In genomic region chr21:33234618-33235520, GRCh38 we compare ENCODE assay signal across 15 cellular contexts. TPM values are rescaled to one million over a fixed set of nuclear protein-coding genes. Genes with fewer than 3 reads are reported as not detected.
DNase-seq lines count a peak whose midpoint lies in the region; ATAC-seq and TF ChIP-seq lines count a peak whose summit lies in the region.
"Had no signal": no experiment of that assay in that cellular context is flagged by ENCODE, and none has a peak within 500 bp of the region (broad histone marks: within the 10 kb centered on the region; RNA-seq: fewer than 3 reads in every experiment).

No MANE protein-coding gene starts in this region.

- H3K9me2 ChIP-seq in Loucy (replicated peaks; ENCODE audit: low read depth, low read length) = no peaks in the 10 kb centered on the region

- no peak for TF ChIP-seq CTCF in Loucy (conservative IDR thresholded peaks at IDR 0.05; ENCODE audit: low read length)
- no peak for TF ChIP-seq CTCF in right atrium auricular region (IDR thresholded peaks at IDR 0.05)

- H3K4me3 ChIP-seq in Loucy (ENCODE audit: low read length, poor library complexity, severe bottlenecking) (peak overlapping the region; percentile 95), right atrium auricular region (no peak overlapping the region)
- H3K4me3 ChIP-seq: adrenal gland, esophagus squamous epithelium, ovary, transverse colon had no signal

- H2AFZ ChIP-seq in Loucy (ENCODE audit: low read length) = no peak overlapping the region

- H3K27me3 Mint-ChIP-seq in activated T-cell treated with anti-CD3 and anti-CD28 coated beads, Interleukin-2, amount 50 U/mL, for 72 hours (ENCODE audit: low read depth) = no peaks in the 10 kb centered on the region
- no peaks in the 10 kb centered on the region for H3K27me3 Mint-ChIP-seq in effector memory CD8-positive, alpha-beta T cell
- no peaks in the 10 kb centered on the region for H3K27me3 Mint-ChIP-seq in stimulated activated naive B cell treated with anti-CD40 and anti-IgM and Interleukin-4, amounts not matched to agents 10 μg/mL and 1 μg/mL and 100 μg/mL, for 72 hours

- H4K20me1 ChIP-seq in Loucy (ENCODE audit: insufficient read depth, low read length, poor library complexity, severe bottlenecking) = peaks cover 54% of the 10 kb centered on the region

- H3K4me2 ChIP-seq in Loucy (ENCODE audit: low read depth, low read length, poor library complexity, severe bottlenecking) = peak overlapping the region; percentile 90

- H3K36me3 Mint-ChIP-seq in activated T-cell treated with anti-CD3 and anti-CD28 coated beads, Interleukin-2, amount 50 U/mL, for 72 hours (ENCODE audit: insufficient read depth in 2 of 2) = peaks cover 4 to 11% of the 10 kb centered on the region in 2 donors
- H3K36me3 Mint-ChIP-seq in effector memory CD8-positive, alpha-beta T cell (ENCODE audit: insufficient read depth) = peaks cover 13% of the 10 kb centered on the region
- H3K36me3 Mint-ChIP-seq in stimulated activated naive B cell treated with anti-CD40 and anti-IgM and Interleukin-4, amounts not matched to agents 10 μg/mL and 1 μg/mL and 100 μg/mL, for 72 hours = peaks cover 28 to 45% of the 10 kb centered on the region in 2 donors

- peaks cover 99% of the 10 kb centered on the region for H3K79me2 ChIP-seq in Loucy (ENCODE audit: insufficient read depth, low read length)

- H3K4me3 Mint-ChIP-seq in activated T-cell treated with anti-CD3 and anti-CD28 coated beads, Interleukin-2, amount 50 U/mL, for 72 hours = peak overlapping the region; percentile 5 to 62
- H3K4me3 Mint-ChIP-seq in effector memory CD8-positive, alpha-beta T cell = peak overlapping the region; percentile 33 to 80
- no peak overlapping the region for H3K4me3 Mint-ChIP-seq in stimulated activated naive B cell treated with anti-CD40 and anti-IgM and Interleukin-4, amounts not matched to agents 10 μg/mL and 1 μg/mL and 100 μg/mL, for 72 hours

- no peaks in the 10 kb centered on the region for H3K9me3 Mint-ChIP-seq in activated T-cell treated with anti-CD3 and anti-CD28 coated beads, Interleukin-2, amount 50 U/mL, for 72 hours
- no peaks in the 10 kb centered on the region for H3K9me3 Mint-ChIP-seq in effector memory CD8-positive, alpha-beta T cell
- no peaks in the 10 kb centered on the region for H3K9me3 Mint-ChIP-seq in stimulated activated naive B cell treated with anti-CD40 and anti-IgM and Interleukin-4, amounts not matched to agents 10 μg/mL and 1 μg/mL and 100 μg/mL, for 72 hours

- H3K27ac Mint-ChIP-seq in activated T-cell treated with anti-CD3 and anti-CD28 coated beads, Interleukin-2, amount 50 U/mL, for 72 hours = peak overlapping the region; percentile 71
- peak overlapping the region; percentile 55 to 59 for H3K27ac Mint-ChIP-seq in effector memory CD8-positive, alpha-beta T cell
- peak overlapping the region; percentile 34 for H3K27ac Mint-ChIP-seq in stimulated activated naive B cell treated with anti-CD40 and anti-IgM and Interleukin-4, amounts not matched to agents 10 μg/mL and 1 μg/mL and 100 μg/mL, for 72 hours

- H3K4me1 Mint-ChIP-seq in activated T-cell treated with anti-CD3 and anti-CD28 coated beads, Interleukin-2, amount 50 U/mL, for 72 hours (ENCODE audit: low read depth) = peaks cover 75% of the 10 kb centered on the region
- peaks cover 55 to 71% of the 10 kb centered on the region in 2 donors for H3K4me1 Mint-ChIP-seq in effector memory CD8-positive, alpha-beta T cell (ENCODE audit: low read depth in 2 of 2)
- H3K4me1 Mint-ChIP-seq in stimulated activated naive B cell treated with anti-CD40 and anti-IgM and Interleukin-4, amounts not matched to agents 10 μg/mL and 1 μg/mL and 100 μg/mL, for 72 hours = peaks cover 50 to 75% of the 10 kb centered on the region in 2 donors

- H3K9me3 ChIP-seq in Loucy (ENCODE audit: insufficient read depth, low read depth, low read length) (no peaks in the 10 kb centered on the region), right atrium auricular region (no peaks in the 10 kb centered on the region)
- H3K9me3 ChIP-seq: adrenal gland, esophagus squamous epithelium, ovary, transverse colon had no signal

- H3K4me1 ChIP-seq in Loucy (ENCODE audit: insufficient read depth, low read length, poor library complexity, severe bottlenecking) (peaks cover 82% of the 10 kb centered on the region), right atrium auricular region (peaks cover 0 to 41% of the 10 kb centered on the region in 2 donors)

- H3K27ac ChIP-seq in right atrium auricular region = no peak overlapping the region
- H3K27ac ChIP-seq: adrenal gland, esophagus squamous epithelium, ovary, transverse colon had no signal

- H3K27me3 ChIP-seq in Loucy (ENCODE audit: insufficient read depth, low read length, poor library complexity, severe bottlenecking) (peaks cover 5% of the 10 kb centered on the region), right atrium auricular region (no peaks in the 10 kb centered on the region)
- H3K27me3 ChIP-seq: adrenal gland, esophagus squamous epithelium, ovary, transverse colon had no signal

- no peaks in the 10 kb centered on the region; the same call in none of the 2 replicates for H3K36me3 ChIP-seq in Loucy (ENCODE audit: insufficient read depth, low read length)
- H3K36me3 ChIP-seq in right atrium auricular region = no peaks in the 10 kb centered on the region
- H3K36me3 ChIP-seq: adrenal gland, esophagus squamous epithelium, ovary, transverse colon had no signal

- H3K9ac ChIP-seq in Loucy (ENCODE audit: low read depth, low read length, poor library complexity, severe bottlenecking) = peak overlapping the region; percentile 97

- H3F3A ChIP-seq in Loucy (ENCODE audit: low read depth) = no peaks in the 10 kb centered on the region

- DNase-seq in activated T-cell treated with anti-CD3 and anti-CD28 coated beads, Interleukin-2, amount 50 U/mL, for 72 hours = no peak
- no peak for DNase-seq in activated T-cell treated with anti-CD3 and anti-CD28 coated beads, Interleukin-2, amount 50 U/mL, for 1 hour
- DNase-seq in effector memory CD8-positive, alpha-beta T cell = no peak
- no peak for DNase-seq in stimulated activated naive B cell treated with anti-CD40 and anti-IgM and Interleukin-4, amounts not matched to agents 10 μg/mL and 1 μg/mL and 100 μg/mL, for 72 hours
- no peak for DNase-seq in NCI-H526 (lab: John Stamatoyannopoulos, UW)
- DNase-seq in right atrium auricular region (ENCODE audit: low spot score) = no peak
- no peak for DNase-seq in middle frontal gyrus (ENCODE audit: extremely low spot score, low spot score)
- DNase-seq: activated CD4-positive, alpha-beta T cell treated with anti-CD3 and anti-CD28 coated beads, Interleukin-2, amount 50 U/mL, for 1 hour; adrenal gland; DMS79; esophagus squamous epithelium; NCI-H2171 treated with DMSO at 0.1 percent for 48 hours; ovary; transverse colon had no signal

- ATAC-seq in activated T-cell treated with anti-CD3 and anti-CD28 coated beads, Interleukin-2, amount 50 U/mL, for 72 hours (replicated peaks in 1 of 2) = no peak
- peak; percentile 30 for ATAC-seq in effector memory CD8-positive, alpha-beta T cell (replicated peaks)
- ATAC-seq in stimulated activated naive B cell treated with anti-CD40 and anti-IgM and Interleukin-4, amounts not matched to agents 10 μg/mL and 1 μg/mL and 100 μg/mL, for 72 hours (replicated peaks) = no peak

RNA-seq across cellular contexts. Expression of gene IFNAR2, which starts 5.1 kb away (rescaled TPM):
- 10 to 100 TPM; 30.5 to 30.7 TPM for total RNA-seq in activated T-cell treated with anti-CD3 and anti-CD28 coated beads, Interleukin-2, amount 50 U/mL, for 72 hours
- 1 to 10 TPM; 5.4 to 5.8 TPM for total RNA-seq in right atrium auricular region

RNA-seq across cellular contexts. Expression of gene IL10RB, which starts 31.3 kb away (rescaled TPM):
- 10 to 100 TPM; 36.4 to 44.0 TPM for total RNA-seq in activated T-cell treated with anti-CD3 and anti-CD28 coated beads, Interleukin-2, amount 50 U/mL, for 72 hours
- total RNA-seq in right atrium auricular region = 10 to 100 TPM; 10.2 to 21.8 TPM

Comparison
In these comparisons a context has a peak if more than half of its experiments do, and no peak if none do; other contexts are left out.
1. H3K4me3 Mint-ChIP-seq: peak in activated T-cell treated with anti-CD3 and anti-CD28 coated beads, Interleukin-2, amount 50 U/mL, for 72 hours (2 of 2) and effector memory CD8-positive, alpha-beta T cell (2 of 2); none in stimulated activated naive B cell treated with anti-CD40 and anti-IgM and Interleukin-4, amounts not matched to agents 10 μg/mL and 1 μg/mL and 100 μg/mL, for 72 hours (0 of 2).
2. RNA of gene IFNAR2, which starts 5.1 kb away (total RNA-seq): 30.5 to 30.7 TPM in activated T-cell treated with anti-CD3 and anti-CD28 coated beads, Interleukin-2, amount 50 U/mL, for 72 hours; 5.4 to 5.8 TPM in right atrium auricular region; every median in the first group is over 4 times any median in the second.
3. Peak in every context shown above with its lines, with median percentiles within 50 percentile points of each other: H3K27ac Mint-ChIP-seq.